In the genomic region with DNA sequence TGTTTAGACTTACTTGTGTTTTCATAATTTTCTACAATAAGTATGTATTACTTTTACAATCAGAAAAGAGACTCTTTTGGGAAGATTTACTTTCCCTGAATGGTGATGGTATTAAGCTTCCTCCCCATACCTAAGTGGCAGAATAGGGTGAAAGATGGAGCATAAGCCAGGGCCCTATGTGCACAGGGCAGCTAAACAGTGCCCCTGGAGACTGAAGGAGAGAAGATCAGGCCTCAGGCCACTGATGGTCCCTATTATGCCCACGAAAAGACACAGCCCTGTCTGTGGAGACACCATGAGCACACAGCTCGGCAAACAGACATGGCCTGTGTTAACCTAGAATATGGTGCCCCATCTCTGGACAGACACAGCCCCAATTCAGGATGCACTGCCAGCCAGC, we compare ENCODE assay signal across 18 cellular contexts.
DNase-seq lines count a peak whose midpoint lies in the region; ATAC-seq, FAIRE-seq and TF ChIP-seq lines count a peak whose summit lies in the region.
"Had no signal": no experiment of that assay in that cellular context is flagged by ENCODE, and none has a peak within 500 bp of the region (broad histone marks: within the 10 kb centered on the region; RNA-seq: fewer than 3 reads in every experiment).

No MANE protein-coding gene starts in this region.

- H3K79me2 ChIP-seq in HCT116 (ENCODE audit: insufficient read depth, low read length) (no peaks in the 10 kb centered on the region), H1 (ENCODE audit: control insufficient read depth in 1 of 2, insufficient read depth in 2 of 2, low read length in 2 of 2) (no peaks in the 10 kb centered on the region)

- TF ChIP-seq POLR2A in HCT116 (IDR thresholded peaks at IDR 0.05; ENCODE audit: borderline replicate concordance, extremely low read depth, insufficient read depth, insufficient read length) (no peak), H1 (IDR thresholded peaks at IDR 0.05; ENCODE audit: control extremely low read depth in 1 of 2, low read depth in 2 of 2, low read length in 2 of 2) (no peak), uterus (IDR thresholded peaks at IDR 0.05) (no peak)

- H3K79me1 ChIP-seq in H1 (ENCODE audit: low read depth, low read length): no peaks in the 10 kb centered on the region

- no peak overlapping the region for H2BK5ac ChIP-seq in H1 (ENCODE audit: low read depth, low read length)

- no peak overlapping the region for H3K14ac ChIP-seq in H1 (ENCODE audit: insufficient read length)

- H2BK20ac ChIP-seq in H1 (ENCODE audit: low read length): no peak overlapping the region

- ATAC-seq in HCT116 (peak; percentile 89), HG03135 (IDR thresholded peaks at IDR 0.05; ENCODE audit: unreplicated experiment) (no peak)

- no peak overlapping the region for H4K91ac ChIP-seq in H1 (replicated peaks; ENCODE audit: insufficient read length, low read length)

- H3K9me2 ChIP-seq in HCT116 (ENCODE audit: insufficient read depth): no peaks in the 10 kb centered on the region

- CTCF ChIA-PET in HCT116 (lab: Charles Lee): interaction anchor here (1.2 kb wide), 2 partner anchors 110 to 284 kb away, joined by 5 to 6 read pairs; no protein-coding TSS in a partner anchor
- CTCF ChIA-PET in H1 (lab: Charles Lee; ENCODE audit: partially characterized antibody): interaction anchor here (0.9 to 6.6 kb wide), 6 partner anchors 8 to 607 kb away, joined by 3 to 27 read pairs (median 6); no protein-coding TSS in a partner anchor

- H3K4ac ChIP-seq in H1 (replicated peaks; ENCODE audit: insufficient read length, low read depth, low read length): no peak overlapping the region

- no peak overlapping the region for H3K9ac ChIP-seq in HCT116 (ENCODE audit: low read length)
- H3K9ac ChIP-seq in H1 (replicated peaks in 1 of 4; ENCODE audit: extremely low read depth in 1 of 4, low read depth in 3 of 4, low read length in 3 of 4): no peak overlapping the region
- H3K9ac ChIP-seq: KMS-11 had no signal

- H3K4me1 ChIP-seq in BE2C (peaks cover 10% of the 10 kb centered on the region), HCT116 (ENCODE audit: control insufficient read depth in 1 of 2, insufficient read depth in 2 of 2, low read length in 2 of 2) (no peaks in the 10 kb centered on the region), H1 (replicated peaks in 1 of 4; ENCODE audit: control insufficient read depth in 3 of 4, insufficient read depth in 4 of 4, low read length in 3 of 4) (no peaks in the 10 kb centered on the region), uterus (no peaks in the 10 kb centered on the region)

- H3K4me2 ChIP-seq in HCT116 (ENCODE audit: low read length): no peak overlapping the region
- no peak overlapping the region for H3K4me2 ChIP-seq in H1 (ENCODE audit: insufficient read depth in 1 of 2, low read depth in 2 of 2, low read length in 2 of 2)
- H3K4me2 ChIP-seq: KMS-11 had no signal

- H2BK12ac ChIP-seq in H1 (ENCODE audit: low read depth, low read length): no peak overlapping the region

- TF ChIP-seq RAD21 in HCT116 (IDR thresholded peaks at IDR 0.05; ENCODE audit: low read depth): peak; percentile 50; the same call in 1 of the 2 replicates
- TF ChIP-seq RAD21 in H1 (IDR thresholded peaks at IDR 0.05 in 1 of 2, conservative IDR thresholded peaks at IDR 0.05 in 1 of 2; ENCODE audit: low read depth in 2 of 2, low read length in 2 of 2): peak; percentile 22 to 30; a peak in 2 of 4 replicates

- H3K23me2 ChIP-seq in H1 (ENCODE audit: low read depth, low read length): no peaks in the 10 kb centered on the region

- 95% methylated on average over 2 of the region's 2 CpGs; no CpG with 5 or more reads in 1 of the 2 experiments for WGBS in H1 (ENCODE audit: extremely low coverage in 1 of 2, insufficient coverage in 1 of 2, insufficient read length in 1 of 2, insufficient replicate concordance in 2 of 2, low coverage in 1 of 2, low lambda C conversion rate in 2 of 2, missing lambda C conversion rate in 1 of 2), 2 experiments

- H3K56ac ChIP-seq in H1 (replicated peaks; ENCODE audit: insufficient read length, low read depth, low read length): no peak overlapping the region

- H3K27ac ChIP-seq in HCT116 (ENCODE audit: low read depth, low read length) (no peak overlapping the region), H1 (ENCODE audit: low read depth, low read length) (no peak overlapping the region), uterus (no peak overlapping the region)
- H3K27ac ChIP-seq: KMS-11, RWPE1 had no signal

- H3K36me3 ChIP-seq in BE2C (no peaks in the 10 kb centered on the region), HCT116 (ENCODE audit: control insufficient read depth in 1 of 2, insufficient read depth in 2 of 2, low read length in 2 of 2) (no peaks in the 10 kb centered on the region), H1 (ENCODE audit: control insufficient read depth in 2 of 4, insufficient read depth in 4 of 4, low read length in 3 of 4) (no peaks in the 10 kb centered on the region), uterus (no peaks in the 10 kb centered on the region)

- H2BK15ac ChIP-seq in H1 (ENCODE audit: low read length): no peak overlapping the region

- no peak overlapping the region for H3K18ac ChIP-seq in H1 (ENCODE audit: extremely low read depth, low read length)

- H2AFZ ChIP-seq in HCT116 (ENCODE audit: low read depth, low read length, poor library complexity, severe bottlenecking) (no peak overlapping the region), H1 (ENCODE audit: low read length) (no peak overlapping the region)

- H4K5ac ChIP-seq in H1 (ENCODE audit: insufficient read length, low read depth, low read length): no peak overlapping the region

- no peaks in the 10 kb centered on the region for H4K20me1 ChIP-seq in HCT116 (ENCODE audit: insufficient read depth)
- H4K20me1 ChIP-seq in H1 (replicated peaks in 1 of 2; ENCODE audit: control insufficient read depth in 1 of 2, insufficient read depth in 2 of 2, low read length in 2 of 2): no peaks in the 10 kb centered on the region

- intact Hi-C loops in HCT116 (cut with micrococcal nuclease): loop anchor here (2.0 kb wide), 1 partner anchor 50 kb away; no protein-coding TSS in a partner anchor
- intact Hi-C loops in uterus (cut with DNase I; ENCODE audit: low total_unique reads): no loop called here

- H3K9me3 ChIP-seq in BE2C: no peaks in the 10 kb centered on the region
- no peaks in the 10 kb centered on the region; a peak in 1 of 4 replicates for H3K9me3 ChIP-seq in HCT116 (ENCODE audit: control insufficient read depth in 1 of 2, insufficient read depth in 1 of 2, low read depth in 1 of 2, low read length in 2 of 2)
- peaks cover 4 to 6% of the 10 kb centered on the region in 2 experiments; a peak in 2 of 4 replicates for H3K9me3 ChIP-seq in H1 (ENCODE audit: insufficient read depth in 2 of 2, low read depth in 1 of 2, low read length in 1 of 2)
- no peaks in the 10 kb centered on the region for H3K9me3 ChIP-seq in uterus

- DNase-seq in BE2C (no peak), HCT116 (ENCODE audit: low read depth, low spot score) (no peak), RPMI8226 (peak; percentile 31), H1 (ENCODE audit: low read depth in 1 of 2, low spot score in 2 of 2) (no peak), HTR-8/SVneo (ENCODE audit: insufficient read length, low spot score) (no peak), uterus (no peak)
- DNase-seq in NK-92 treated with Interleukin-12 subunit alpha and Interleukin-12 subunit beta, amount 100 ng/mL, for 24 hours (lab: John Stamatoyannopoulos, UW): no peak
- DNase-seq: C1 segment of cervical spinal cord, COR-L47, DMS153, NCI-H1105 treated with DMSO at 0.1 percent for 48 hours, NCI-H187, NCI-H446, T-helper 1 cell had no signal

- POLR2A ChIA-PET in HCT116 (lab: Charles Lee): no interaction called here
- POLR2A ChIA-PET in H1 (lab: Charles Lee; ENCODE audit: partially characterized antibody): interaction anchor here (1.6 kb wide), 1 partner anchor 10 kb away, joined by 5 read pairs; no protein-coding TSS in a partner anchor

- no peak overlapping the region for H2AK5ac ChIP-seq in H1 (ENCODE audit: low read depth, low read length)

- TF ChIP-seq CTCF in BE2C (IDR thresholded peaks at IDR 0.05; ENCODE audit: low read depth, low read length) (peak; percentile 14), HCT116 (IDR thresholded peaks at IDR 0.05 in 2 of 3, conservative IDR thresholded peaks at IDR 0.05 in 1 of 3; ENCODE audit: borderline replicate concordance in 1 of 3, insufficient read depth in 1 of 3, low read depth in 2 of 3, low read length in 2 of 3) (peak; percentile 21 to 39 (median 26); a peak in 3 of 6 replicates), H1 (IDR thresholded peaks at IDR 0.05; ENCODE audit: control extremely low read depth in 1 of 3, insufficient read depth in 1 of 3, low read depth in 1 of 3, low read length in 3 of 3) (peak in 2 of 3 experiments; percentile 26 to 29; a peak in 2 of 4 replicates), uterus (IDR thresholded peaks at IDR 0.05) (no peak)

- H3K27me3 ChIP-seq in BE2C (no peaks in the 10 kb centered on the region), HCT116 (ENCODE audit: insufficient read depth, low read length) (no peaks in the 10 kb centered on the region), H1 (replicated peaks in 1 of 4; ENCODE audit: control insufficient read depth in 3 of 4, extremely low read depth in 1 of 4, insufficient read depth in 3 of 4, low read length in 3 of 4) (no peaks in the 10 kb centered on the region), uterus (no peaks in the 10 kb centered on the region)

- no peak overlapping the region for H3K23ac ChIP-seq in H1 (ENCODE audit: insufficient read length)

- no peak overlapping the region for H3K4me3 ChIP-seq in BE2C (ENCODE audit: low read depth, low read length)
- H3K4me3 ChIP-seq in HCT116 (replicated peaks in 1 of 2; ENCODE audit: low read depth in 1 of 2, low read length in 2 of 2): no peak overlapping the region
- no peak overlapping the region for H3K4me3 ChIP-seq in H1 (ENCODE audit: extremely low read depth in 1 of 4, insufficient read depth in 2 of 4, low read depth in 3 of 4, low read length in 4 of 4)
- no peak overlapping the region for H3K4me3 ChIP-seq in uterus

- BruUV-seq in HCT116 (replicated peaks; lab: Mats Ljungman, UMichigan): no TSS peak

- FAIRE-seq in H1 (lab: Jason Lieb, UNC) (no peak), HTR-8/SVneo (lab: Jason Lieb, UNC) (no peak)
- FAIRE-seq: H54 had no signal

- TF ChIP-seq EP300 in H1 (IDR thresholded peaks at IDR 0.05; ENCODE audit: borderline replicate concordance in 1 of 2, low read depth in 2 of 2, low read length in 2 of 2): no peak

- RAD21 ChIA-PET in HCT116 (lab: Charles Lee; ENCODE audit: low non-redundant PET in 1 of 2, low total read pairs in 2 of 2, uncharacterized antibody in 2 of 2, unreplicated experiment in 2 of 2): interaction anchor here (0.5 to 0.9 kb wide), 2 partner anchors 33 to 283 kb away, joined by 3 to 4 read pairs; no protein-coding TSS in a partner anchor

- H2BK120ac ChIP-seq in H1 (replicated peaks; ENCODE audit: low read depth, low read length): no peak overlapping the region

- H4K8ac ChIP-seq in H1 (ENCODE audit: extremely low read depth, insufficient read depth, low read length): no peak overlapping the region

TF ChIP-seq in HCT116, 20 proteins besides CTCF, POLR2A, EP300 and RAD21:
- no peak for TF ChIP-seq CBX3 (IDR thresholded peaks at IDR 0.05; ENCODE audit: low read depth)
- TF ChIP-seq YY1 (IDR thresholded peaks at IDR 0.05; ENCODE audit: extremely low read depth, insufficient replicate concordance, low read depth, low read length): no peak
TF ChIP-seq in HCT116: peak in this region for 0.

TF ChIP-seq in H1, 55 proteins besides CTCF, POLR2A, EP300 and RAD21 (continues in another document):
- no peak for TF ChIP-seq SIN3A (conservative IDR thresholded peaks at IDR 0.05 in 1 of 2, IDR thresholded peaks at IDR 0.05 in 1 of 2; ENCODE audit: low read depth in 1 of 2, low read length in 2 of 2)

Comparison
In these comparisons a context has a peak if more than half of its experiments do, and no peak if none do; other contexts are left out.
1. CTCF ChIP-seq: peak in BE2C (single experiment), HCT116 (3 of 3) and H1 (2 of 3); none in uterus (0 of 4).